9 cellular contexts compared by ENCODE assay signal in the genomic region with DNA sequence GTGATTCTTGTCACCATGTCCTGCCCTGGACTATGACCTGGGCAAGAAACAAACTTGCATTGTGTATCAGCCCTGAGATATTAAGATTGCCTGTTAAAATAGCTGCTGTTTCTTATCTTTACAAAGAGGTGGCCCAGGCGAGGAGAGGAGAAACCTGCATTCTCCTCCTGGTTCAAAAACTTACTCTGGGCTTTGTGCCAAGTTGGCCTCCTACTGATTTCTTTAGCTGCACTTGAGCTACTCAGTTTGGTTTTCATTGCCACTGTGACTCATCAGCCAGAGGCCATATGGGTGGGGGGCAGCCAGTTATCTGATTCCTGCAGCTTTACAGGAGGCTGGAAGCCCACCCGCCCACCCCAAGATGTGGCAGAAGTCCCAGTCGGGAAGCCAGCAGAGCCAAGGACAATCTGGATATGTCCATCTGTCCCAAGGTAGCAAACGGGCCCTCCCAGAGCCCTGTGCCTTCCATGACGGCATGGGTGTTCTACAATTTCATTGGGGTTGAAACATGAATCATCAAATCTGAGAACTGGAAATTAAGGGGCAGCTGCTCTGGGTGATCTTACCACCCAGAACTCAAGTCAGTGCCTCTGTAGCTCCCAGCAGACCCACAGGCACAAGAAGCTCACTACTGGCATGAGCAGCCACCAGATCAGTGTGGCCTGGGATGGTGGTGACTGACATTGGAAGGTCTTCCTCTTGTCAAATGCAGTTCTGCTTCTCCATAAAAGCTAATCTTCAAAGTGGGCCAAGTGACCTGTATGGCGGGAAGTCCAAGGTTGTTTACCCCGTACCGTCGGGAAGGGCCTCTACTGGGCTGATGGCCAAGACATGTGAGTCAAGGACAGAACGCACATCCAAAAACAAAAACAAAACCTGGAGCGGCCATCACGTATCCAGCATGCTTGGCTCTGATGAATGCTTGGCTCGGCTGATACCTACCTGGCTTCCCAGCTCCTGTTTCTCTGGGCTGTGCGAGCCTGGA. TPM values are rescaled to one million over a fixed set of nuclear protein-coding genes. Genes with fewer than 3 reads are reported as not detected.
DNase-seq lines count a peak whose midpoint lies in the region; ATAC-seq and TF ChIP-seq lines count a peak whose summit lies in the region.
"Had no signal": no experiment of that assay in that cellular context is flagged by ENCODE, and none has a peak within 500 bp of the region (broad histone marks: within the 10 kb centered on the region; RNA-seq: fewer than 3 reads in every experiment).

No MANE protein-coding gene starts in this region.

- no peak overlapping the region for H3K27ac Mint-ChIP-seq in T-helper 17 cell
- H3K27ac Mint-ChIP-seq in stimulated activated naive CD8-positive, alpha-beta T cell treated with anti-CD3 and anti-CD28 coated beads, Interleukin-15, amount 100 ng/mL, for 72 hours: no peak overlapping the region

- CTCF ChIA-PET in Panc1 (lab: Charles Lee): no interaction called here

- no peak for TF ChIP-seq CTCF in Panc1 (IDR thresholded peaks at IDR 0.05)
- TF ChIP-seq CTCF in fibroblast of lung (conservative IDR thresholded peaks at IDR 0.05 in 1 of 2, IDR thresholded peaks at IDR 0.05 in 1 of 2; ENCODE audit: low read depth in 1 of 2, low read length in 2 of 2): no peak

- in situ Hi-C loops in Panc1 (cut with HindIII; ENCODE audit: low pct_unique_long_range_greater_than_20kb, low sequenced_read_pairs): no loop called here

- no peak overlapping the region for H3K9ac ChIP-seq in fibroblast of lung (ENCODE audit: insufficient read depth, low read length)

- no peaks in the 10 kb centered on the region for H3K36me3 Mint-ChIP-seq in T-helper 17 cell (ENCODE audit: low read depth)

- H3K27ac ChIP-seq in Panc1 (ENCODE audit: low read length) (0 out of 2 replicates have a peak overlapping the region, but pooled peaks have one; percentile 23), fibroblast of lung (ENCODE audit: insufficient read depth, low read length) (no peak overlapping the region)

- H3K4me3 Mint-ChIP-seq in T-helper 17 cell: no peak overlapping the region
- H3K4me3 Mint-ChIP-seq in stimulated activated naive CD8-positive, alpha-beta T cell treated with anti-CD3 and anti-CD28 coated beads, Interleukin-15, amount 100 ng/mL, for 72 hours: no peak overlapping the region

- no peaks in the 10 kb centered on the region for H3K79me2 ChIP-seq in fibroblast of lung (ENCODE audit: control insufficient read depth, insufficient read depth, low read length)

- ATAC-seq in Panc1: peak; percentile 73; the same call in 1 of the 2 replicates
- no peak for ATAC-seq in T-helper 17 cell
- no peak for ATAC-seq in stimulated activated naive CD8-positive, alpha-beta T cell treated with anti-CD3 and anti-CD28 coated beads, Interleukin-15, amount 100 ng/mL, for 72 hours

- H3K27me3 ChIP-seq in Panc1 (ENCODE audit: control insufficient read depth, insufficient read depth, low read length): no peaks in the 10 kb centered on the region; the same call in 1 of the 2 replicates
- no peaks in the 10 kb centered on the region for H3K27me3 ChIP-seq in fibroblast of lung (ENCODE audit: control insufficient read depth, insufficient read depth, low read length)

- no peaks in the 10 kb centered on the region for H4K20me1 ChIP-seq in fibroblast of lung (ENCODE audit: control insufficient read depth, extremely low read depth, insufficient read depth, low read length)

- H3K4me3 ChIP-seq in Panc1 (ENCODE audit: low read depth in 2 of 2, low read length in 2 of 2): no peak overlapping the region
- H3K4me3 ChIP-seq in fibroblast of lung (replicated peaks in 1 of 4; ENCODE audit: control extremely low read depth in 1 of 4, insufficient read depth in 1 of 4, low read depth in 3 of 4, low read length in 4 of 4): no peak overlapping the region

- H3K4me2 ChIP-seq in fibroblast of lung (ENCODE audit: extremely low read depth, insufficient read depth, low read length): no peak overlapping the region

- POLR2A ChIA-PET in Panc1 (lab: Charles Lee): no interaction called here

- peaks cover 3% of the 10 kb centered on the region for H3K4me1 Mint-ChIP-seq in T-helper 17 cell
- H3K4me1 Mint-ChIP-seq in stimulated activated naive CD8-positive, alpha-beta T cell treated with anti-CD3 and anti-CD28 coated beads, Interleukin-15, amount 100 ng/mL, for 72 hours: no peaks in the 10 kb centered on the region

- DNase-seq in EH (ENCODE audit: low read depth) (peak; percentile 82), Panc1 (ENCODE audit: low read depth, low spot score) (no peak), fibroblast of lung (ENCODE audit: low read depth in 2 of 2) (peak; percentile 85 to 86), pulmonary artery endothelial cell (ENCODE audit: low read depth, low spot score) (peak; percentile 60), NCI-H2029 (lab: John Stamatoyannopoulos, UW) (no peak), T-helper 17 cell (no peak), GM19238 (ENCODE audit: insufficient read length, low spot score) (no peak)
- DNase-seq in stimulated activated naive CD8-positive, alpha-beta T cell treated with anti-CD3 and anti-CD28 coated beads, Interleukin-15, amount 100 ng/mL, for 72 hours: no peak

- H3K9me3 ChIP-seq in Panc1 (ENCODE audit: control insufficient read depth, insufficient read depth, low read depth, low read length) (no peaks in the 10 kb centered on the region), fibroblast of lung (ENCODE audit: control insufficient read depth, insufficient read depth, low read depth, low read length) (no peaks in the 10 kb centered on the region), T-helper 17 cell (ENCODE audit: control insufficient read depth, low read length, poor library complexity, severe bottlenecking) (no peaks in the 10 kb centered on the region)

- H3K36me3 ChIP-seq in Panc1 (ENCODE audit: control insufficient read depth, insufficient read depth, low read length): no peaks in the 10 kb centered on the region
- no peaks in the 10 kb centered on the region for H3K36me3 ChIP-seq in fibroblast of lung (ENCODE audit: control insufficient read depth, insufficient read depth, low read length)

- peaks cover 12 to 17% of the 10 kb centered on the region in 2 donors for H3K9me3 Mint-ChIP-seq in stimulated activated naive CD8-positive, alpha-beta T cell treated with anti-CD3 and anti-CD28 coated beads, Interleukin-15, amount 100 ng/mL, for 72 hours

- peaks cover 44% of the 10 kb centered on the region for H3K27me3 Mint-ChIP-seq in T-helper 17 cell
- peaks cover 37% of the 10 kb centered on the region for H3K27me3 Mint-ChIP-seq in stimulated activated naive CD8-positive, alpha-beta T cell treated with anti-CD3 and anti-CD28 coated beads, Interleukin-15, amount 100 ng/mL, for 72 hours

- BruUV-seq in Panc1 (replicated peaks; lab: Mats Ljungman, UMichigan): no TSS peak

- intact Hi-C loops in Panc1 (cut with micrococcal nuclease; ENCODE audit: unreplicated experiment): no loop called here

- H3K4me1 ChIP-seq in Panc1 (ENCODE audit: control insufficient read depth, insufficient read depth, low read length) (no peaks in the 10 kb centered on the region), fibroblast of lung (ENCODE audit: control insufficient read depth, extremely low read depth, insufficient read depth, low read length) (no peaks in the 10 kb centered on the region)

- no peak overlapping the region for H2AFZ ChIP-seq in fibroblast of lung (ENCODE audit: low read length)

RNA-seq across cellular contexts. Expression of gene FCN2, which starts 15.5 kb away (rescaled TPM):
- total RNA-seq in Panc1 (2021; ENCODE audit: unreplicated experiment) (not detected), fibroblast of lung (not detected in 2 replicates), pulmonary artery endothelial cell (not detected in 2 replicates), T-helper 17 cell (not detected)
- polyA plus RNA-seq in Panc1 (2012; ENCODE audit: insufficient read length): not detected
- not detected in 2 replicates for polyA plus RNA-seq in fibroblast of lung
- polyA plus RNA-seq in fibroblast of lung (2012): not detected in 2 replicates
- not detected in 2 replicates for polyA minus RNA-seq in fibroblast of lung (ENCODE audit: low replicate concordance)
- total RNA-seq: activated CD8-positive, alpha-beta memory T cell treated with anti-CD3 and anti-CD28 coated beads for 36 hours had no signal

RNA-seq across cellular contexts. Expression of gene FCN1, which starts 21.6 kb away (rescaled TPM):
- total RNA-seq in Panc1 (2021; ENCODE audit: unreplicated experiment) (not detected), fibroblast of lung (not detected in 2 replicates), pulmonary artery endothelial cell (not detected in 2 replicates), T-helper 17 cell (10 to 100 TPM; 12.4 to 27.8 TPM)
- not detected for polyA plus RNA-seq in Panc1 (2012; ENCODE audit: insufficient read length)
- not detected in 2 replicates for polyA plus RNA-seq in fibroblast of lung
- polyA plus RNA-seq in fibroblast of lung (2012): not detected in 2 replicates
- not detected in 2 replicates for polyA minus RNA-seq in fibroblast of lung (ENCODE audit: low replicate concordance)
- total RNA-seq: activated CD8-positive, alpha-beta memory T cell treated with anti-CD3 and anti-CD28 coated beads for 36 hours had no signal

Comparison
In these comparisons a context has a peak if more than half of its experiments do, and no peak if none do; other contexts are left out.
1. DNase-seq: peak in EH (single experiment), fibroblast of lung (2 of 2) and pulmonary artery endothelial cell (single experiment); none in Panc1 (single experiment), NCI-H2029 (single experiment), T-helper 17 cell (0 of 3), GM19238 (single experiment) and stimulated activated naive CD8-positive, alpha-beta T cell treated with anti-CD3 and anti-CD28 coated beads, Interleukin-15, amount 100 ng/mL, for 72 hours (0 of 2).
2. RNA of gene FCN1, which starts 21.6 kb away (total RNA-seq): 12.4 to 27.8 TPM in T-helper 17 cell; not detected in Panc1 (single experiment), not detected in fibroblast of lung and not detected in pulmonary artery endothelial cell; every median in the first group is over 10 times any median in the second.